ENCODE assay signal across 16 cellular contexts in genomic region chr3:46733026-46733800, GRCh38. TPM values are rescaled to one million over a fixed set of nuclear protein-coding genes. Genes with fewer than 3 reads are reported as not detected.
DNase-seq lines count a peak whose midpoint lies in the region; ATAC-seq, FAIRE-seq and TF ChIP-seq lines count a peak whose summit lies in the region.
"Had no signal": no experiment of that assay in that cellular context is flagged by ENCODE, and none has a peak within 500 bp of the region (broad histone marks: within the 10 kb centered on the region; RNA-seq: fewer than 3 reads in every experiment).

No MANE protein-coding gene starts in this region.

- FAIRE-seq in H1 (lab: Jason Lieb, UNC), result no peak
- no peak for FAIRE-seq in kidney (lab: Jason Lieb, UNC)
- FAIRE-seq: G401.6 had no signal

- no peak overlapping the region for H3K4ac ChIP-seq in H1 (replicated peaks; ENCODE audit: insufficient read length, low read depth, low read length)

- no peak overlapping the region for H2AFZ ChIP-seq in H1 (ENCODE audit: low read length)

- TF ChIP-seq RAD21 in H1 (IDR thresholded peaks at IDR 0.05 in 1 of 2, conservative IDR thresholded peaks at IDR 0.05 in 1 of 2; ENCODE audit: low read depth in 2 of 2, low read length in 2 of 2), result peak in 1 of 2 experiments; percentile 27; a peak in 1 of 4 replicates

- H3K79me2 ChIP-seq in H1 (ENCODE audit: control insufficient read depth in 1 of 2, insufficient read depth in 2 of 2, low read length in 2 of 2), result no peaks in the 10 kb centered on the region

- POLR2A ChIA-PET in H1 (lab: Charles Lee; ENCODE audit: partially characterized antibody), result no interaction called here

- no peak for TF ChIP-seq POLR2A in H1 (IDR thresholded peaks at IDR 0.05; ENCODE audit: control extremely low read depth in 1 of 2, low read depth in 2 of 2, low read length in 2 of 2)

- TF ChIP-seq CTCF in H1 (IDR thresholded peaks at IDR 0.05; ENCODE audit: control extremely low read depth in 1 of 3, insufficient read depth in 1 of 3, low read depth in 1 of 3, low read length in 3 of 3), result peak in 1 of 3 experiments; percentile 10; a peak in 1 of 4 replicates
- no peak for TF ChIP-seq CTCF in osteocyte (IDR thresholded peaks at IDR 0.05)
- no peak for TF ChIP-seq CTCF in kidney (IDR thresholded peaks at IDR 0.05; ENCODE audit: borderline replicate concordance, extremely low read depth, insufficient read depth)

- peak overlapping the region; percentile 72; the same call in 1 of the 2 replicates for H4K8ac ChIP-seq in H1 (ENCODE audit: extremely low read depth, insufficient read depth, low read length)

- H3K27ac ChIP-seq in H1 (ENCODE audit: low read depth, low read length), result no peak overlapping the region
- no peak overlapping the region for H3K27ac ChIP-seq in kidney (ENCODE audit: low read depth in 2 of 2, low read length in 2 of 2)
- H3K27ac ChIP-seq: Peyer's patch had no signal

- H3K27ac Mint-ChIP-seq in osteocyte (ENCODE audit: unreplicated experiment), result no peak overlapping the region
- H3K27ac Mint-ChIP-seq: CD4-positive, CD25-positive, alpha-beta regulatory T cell had no signal

- no peak for TF ChIP-seq EP300 in H1 (IDR thresholded peaks at IDR 0.05; ENCODE audit: borderline replicate concordance in 1 of 2, low read depth in 2 of 2, low read length in 2 of 2)

- H3K36me3 Mint-ChIP-seq in osteocyte (ENCODE audit: unreplicated experiment), result no peaks in the 10 kb centered on the region
- H3K36me3 Mint-ChIP-seq: CD4-positive, CD25-positive, alpha-beta regulatory T cell had no signal

- no peak overlapping the region for H3K14ac ChIP-seq in H1 (ENCODE audit: insufficient read length)

- no peaks in the 10 kb centered on the region for H3K23me2 ChIP-seq in H1 (ENCODE audit: low read depth, low read length)

- no peak overlapping the region for H2BK5ac ChIP-seq in H1 (ENCODE audit: low read depth, low read length)

- no peak for ATAC-seq in GM21515 (IDR thresholded peaks at IDR 0.05; ENCODE audit: unreplicated experiment)
- ATAC-seq: activated CD4-positive, CD25-positive, alpha-beta regulatory T cell treated with anti-CD3 and anti-CD28 coated beads, Interleukin-2, amount 50 U/mL, for 24 hours had no signal

- H3K9me3 Mint-ChIP-seq in osteocyte (ENCODE audit: unreplicated experiment), result no peaks in the 10 kb centered on the region

- H3K9me3 ChIP-seq in H1 (ENCODE audit: insufficient read depth in 2 of 2, low read depth in 1 of 2, low read length in 1 of 2), result no peaks in the 10 kb centered on the region
- no peaks in the 10 kb centered on the region for H3K9me3 ChIP-seq in kidney (ENCODE audit: control insufficient read depth in 1 of 2, low read length in 2 of 2)
- H3K9me3 ChIP-seq: Peyer's patch had no signal

- CTCF ChIA-PET in H1 (lab: Charles Lee; ENCODE audit: partially characterized antibody), result interaction anchor here (1.4 kb wide), 2 partner anchors 17 to 112 kb away, joined by 3 to 5 read pairs; no protein-coding TSS in a partner anchor

- no peak overlapping the region for H2BK15ac ChIP-seq in H1 (ENCODE audit: low read length)

- no peak overlapping the region for H3K56ac ChIP-seq in H1 (replicated peaks; ENCODE audit: insufficient read length, low read depth, low read length)

- 0 out of 2 replicates have a peak overlapping the region, but pooled peaks have one; percentile 48 for H2BK20ac ChIP-seq in H1 (ENCODE audit: low read length)

- no peak overlapping the region for H4K91ac ChIP-seq in H1 (replicated peaks; ENCODE audit: insufficient read length, low read length)

- no peaks in the 10 kb centered on the region for H3K27me3 ChIP-seq in H1 (replicated peaks in 1 of 4; ENCODE audit: control insufficient read depth in 3 of 4, extremely low read depth in 1 of 4, insufficient read depth in 3 of 4, low read length in 3 of 4)
- H3K27me3 ChIP-seq: Peyer's patch had no signal

- H3K23ac ChIP-seq in H1 (ENCODE audit: insufficient read length), result no peak overlapping the region

- intact Hi-C loops in kidney (cut with DNase I), result no loop called here

- 81% methylated on average over 9 of the region's 9 CpGs; no CpG with 5 or more reads in 1 of the 2 experiments for WGBS in H1 (ENCODE audit: extremely low coverage in 1 of 2, insufficient coverage in 1 of 2, insufficient read length in 1 of 2, insufficient replicate concordance in 2 of 2, low coverage in 1 of 2, low lambda C conversion rate in 2 of 2, missing lambda C conversion rate in 1 of 2), 2 experiments

- peaks cover 62% of the 10 kb centered on the region for H3K27me3 Mint-ChIP-seq in osteocyte (ENCODE audit: unreplicated experiment)

- peak; percentile 30 for DNase-seq in ELR (ENCODE audit: low read depth)
- peak; percentile 8 for DNase-seq in LHCN-M2 (ENCODE audit: low read depth)
- DNase-seq in H1 (ENCODE audit: low read depth in 1 of 2, low spot score in 2 of 2), result no peak
- peak; percentile 66 for DNase-seq in osteocyte (ENCODE audit: extremely low spot score, unreplicated experiment)
- DNase-seq in kidney, result no peak
- no peak for DNase-seq in NCI-H1436 treated with DMSO at 0.1 percent for 48 hours (lab: John Stamatoyannopoulos, UW)
- DNase-seq: CD4-positive, CD25-positive, alpha-beta regulatory T cell; KG1; NCI-H1694 treated with DMSO at 0.1 percent for 48 hours; NCI-H510A; T-helper 1 cell had no signal

- H4K5ac ChIP-seq in H1 (ENCODE audit: insufficient read length, low read depth, low read length), result no peak overlapping the region

- H2BK12ac ChIP-seq in H1 (ENCODE audit: low read depth, low read length), result 0 out of 2 replicates have a peak overlapping the region, but pooled peaks have one; percentile 14

- no peak overlapping the region for H2BK120ac ChIP-seq in H1 (replicated peaks; ENCODE audit: low read depth, low read length)

- H3K36me3 ChIP-seq in H1 (ENCODE audit: control insufficient read depth in 2 of 4, insufficient read depth in 4 of 4, low read length in 3 of 4), result no peaks in the 10 kb centered on the region
- no peaks in the 10 kb centered on the region for H3K36me3 ChIP-seq in kidney (ENCODE audit: control insufficient read depth in 1 of 2, insufficient read depth in 2 of 2, low read length in 2 of 2)
- H3K36me3 ChIP-seq: Peyer's patch had no signal

- H3K4me1 ChIP-seq in H1 (replicated peaks in 1 of 4; ENCODE audit: control insufficient read depth in 3 of 4, insufficient read depth in 4 of 4, low read length in 3 of 4), result no peaks in the 10 kb centered on the region
- H3K4me1 ChIP-seq in kidney (ENCODE audit: control insufficient read depth in 1 of 2, insufficient read depth in 1 of 2, low read depth in 1 of 2, low read length in 2 of 2), result no peaks in the 10 kb centered on the region
- H3K4me1 ChIP-seq: Peyer's patch had no signal

- H3K4me2 ChIP-seq in H1 (ENCODE audit: insufficient read depth in 1 of 2, low read depth in 2 of 2, low read length in 2 of 2), result no peak overlapping the region

- no peak overlapping the region for H3K9ac ChIP-seq in H1 (replicated peaks in 1 of 4; ENCODE audit: extremely low read depth in 1 of 4, low read depth in 3 of 4, low read length in 3 of 4)
- H3K9ac ChIP-seq in kidney (ENCODE audit: low read length in 2 of 2), result no peak overlapping the region

- peaks cover 0 to 1% of the 10 kb centered on the region in 2 experiments for H4K20me1 ChIP-seq in H1 (replicated peaks in 1 of 2; ENCODE audit: control insufficient read depth in 1 of 2, insufficient read depth in 2 of 2, low read length in 2 of 2)

- H3K4me3 ChIP-seq in H1 (ENCODE audit: extremely low read depth in 1 of 4, insufficient read depth in 2 of 4, low read depth in 3 of 4, low read length in 4 of 4), result no peak overlapping the region
- no peak overlapping the region for H3K4me3 ChIP-seq in kidney (ENCODE audit: low read length in 2 of 2)
- H3K4me3 ChIP-seq: Peyer's patch had no signal

- no peak overlapping the region for H3K18ac ChIP-seq in H1 (ENCODE audit: extremely low read depth, low read length)

- H3K4me1 Mint-ChIP-seq in osteocyte (ENCODE audit: unreplicated experiment), result no peaks in the 10 kb centered on the region
- H3K4me1 Mint-ChIP-seq: CD4-positive, CD25-positive, alpha-beta regulatory T cell had no signal

- H3K79me1 ChIP-seq in H1 (ENCODE audit: low read depth, low read length), result no peaks in the 10 kb centered on the region

- no peak overlapping the region for H3K4me3 Mint-ChIP-seq in osteocyte (ENCODE audit: unreplicated experiment)
- H3K4me3 Mint-ChIP-seq: CD4-positive, CD25-positive, alpha-beta regulatory T cell had no signal

- H2AK5ac ChIP-seq in H1 (ENCODE audit: low read depth, low read length), result no peak overlapping the region

RNA-seq across cellular contexts. Expression of gene PRSS50, which starts 15.5 kb away (rescaled TPM):
- total RNA-seq in LHCN-M2 (2014; rRNA removed), result not detected in 2 replicates
- polyA plus RNA-seq in LHCN-M2 (2012), result not detected
- total RNA-seq in H1 (2021; fragmentation: NEBNext Ultra II Directional; extraction: Animal tissue kit (Norgen Biotek cat#: 25700)), result 0.47 and 0.73 TPM in 2 replicates
- polyA plus RNA-seq in H1 (2011; rRNA removed), result 0.71 and 1.1 TPM in 2 replicates
- polyA plus RNA-seq in H1 (2011; cell fraction: cytosol; rRNA removed), result 1.3 TPM
- 6.9 TPM for polyA plus RNA-seq in H1 (2011; cell fraction: nucleus; rRNA removed)
- 0.40 to 1.3 TPM (median 0.71 TPM) in 4 replicates for polyA plus RNA-seq in H1 (2012, experiment 1 of 2)
- 0.16 TPM for polyA plus RNA-seq in H1 (2012, experiment 2 of 2)
- polyA plus RNA-seq in H1 (2013, experiment 1 of 2), result 0.34 TPM
- 0.37 TPM for polyA plus RNA-seq in H1 (2013, experiment 2 of 2)
- 0.32 TPM in 1 of 2 replicates, not detected in the other for polyA minus RNA-seq in H1 (2011; rRNA and poly(A)+ RNA removed)
- not detected for polyA minus RNA-seq in H1 (2011; cell fraction: cytosol; rRNA and poly(A)+ RNA removed)
- polyA minus RNA-seq in H1 (2011; cell fraction: nucleus; rRNA and poly(A)+ RNA removed), result 1.7 TPM
- total RNA-seq in osteocyte, result not detected in 2 replicates
- 0.35 TPM for total RNA-seq in kidney
- 0.19 TPM for polyA plus RNA-seq in kidney (ENCODE audit: insufficient read depth, low read depth, low replicate concordance)
- total RNA-seq: CD4-positive, CD25-positive, alpha-beta regulatory T cell; Peyer's patch; pulmonary artery endothelial cell had no signal
- polyA plus RNA-seq: CD4-positive, CD25-positive, alpha-beta regulatory T cell had no signal

RNA-seq across cellular contexts. Expression of gene TMIE, which starts 32.0 kb away (rescaled TPM):
- total RNA-seq in LHCN-M2 (2014; rRNA removed) (not detected in 2 replicates), osteocyte (not detected in 2 replicates), kidney (0.79 TPM)
- not detected for polyA plus RNA-seq in LHCN-M2 (2012)
- total RNA-seq in H1 (2021; fragmentation: NEBNext Ultra II Directional; extraction: Animal tissue kit (Norgen Biotek cat#: 25700)), result 0.67 and 0.90 TPM in 2 replicates
- polyA plus RNA-seq in H1 (2011; rRNA removed) (0.45 and 0.64 TPM in 2 replicates), kidney (ENCODE audit: insufficient read depth, low read depth, low replicate concordance) (1.3 TPM)
- polyA plus RNA-seq in H1 (2011; cell fraction: cytosol; rRNA removed), result 1.0 TPM
- 0.87 TPM for polyA plus RNA-seq in H1 (2011; cell fraction: nucleus; rRNA removed)
- polyA plus RNA-seq in H1 (2012, experiment 1 of 2), result 0.28 to 1.0 TPM (median 0.62 TPM) in 4 replicates
- 0.56 TPM for polyA plus RNA-seq in H1 (2012, experiment 2 of 2)
- 0.22 TPM for polyA plus RNA-seq in H1 (2013, experiment 1 of 2)
- polyA plus RNA-seq in H1 (2013, experiment 2 of 2), result 0.35 TPM
- polyA minus RNA-seq in H1 (2011; rRNA and poly(A)+ RNA removed), result 0.49 and 0.88 TPM in 2 replicates
- polyA minus RNA-seq in H1 (2011; cell fraction: cytosol; rRNA and poly(A)+ RNA removed), result not detected
- 1.3 TPM for polyA minus RNA-seq in H1 (2011; cell fraction: nucleus; rRNA and poly(A)+ RNA removed)

RNA-seq across cellular contexts. Expression of gene ALS2CL, which starts 39.7 kb away (rescaled TPM):
- total RNA-seq in LHCN-M2 (2014; rRNA removed) (0.23 and 0.96 TPM in 2 replicates), osteocyte (0.99 and 1.4 TPM in 2 replicates), kidney (78.9 TPM)
- polyA plus RNA-seq in LHCN-M2 (2012), result 2.1 TPM
- 4.3 and 4.8 TPM in 2 replicates for total RNA-seq in H1 (2021; fragmentation: NEBNext Ultra II Directional; extraction: Animal tissue kit (Norgen Biotek cat#: 25700))
- polyA plus RNA-seq in H1 (2011; rRNA removed) (5.4 and 7.5 TPM in 2 replicates), kidney (ENCODE audit: insufficient read depth, low read depth, low replicate concordance) (43.0 TPM)
- 10.1 TPM for polyA plus RNA-seq in H1 (2011; cell fraction: cytosol; rRNA removed)
- 65.0 TPM for polyA plus RNA-seq in H1 (2011; cell fraction: nucleus; rRNA removed)
- 8.7 to 10.9 TPM (median 9.6 TPM) in 4 replicates for polyA plus RNA-seq in H1 (2012, experiment 1 of 2)
- 4.1 TPM for polyA plus RNA-seq in H1 (2012, experiment 2 of 2)
- 2.3 TPM for polyA plus RNA-seq in H1 (2013, experiment 1 of 2)
- polyA plus RNA-seq in H1 (2013, experiment 2 of 2), result 2.0 TPM
- polyA minus RNA-seq in H1 (2011; rRNA and poly(A)+ RNA removed), result 4.5 and 6.8 TPM in 2 replicates
- polyA minus RNA-seq in H1 (2011; cell fraction: cytosol; rRNA and poly(A)+ RNA removed), result 4.6 TPM
- polyA minus RNA-seq in H1 (2011; cell fraction: nucleus; rRNA and poly(A)+ RNA removed), result 13.9 TPM

Comparison
In these comparisons a context has a peak if more than half of its experiments do, and no peak if none do; other contexts are left out.
1. DNase-seq: peak in ELR (single experiment), LHCN-M2 (single experiment) and osteocyte (single experiment); none in H1 (0 of 2), kidney (single experiment) and NCI-H1436 treated with DMSO at 0.1 percent for 48 hours (single experiment).
2. RNA of gene ALS2CL, which starts 39.7 kb away (total RNA-seq): 78.9 TPM in kidney (single experiment); 4.3 to 4.8 TPM in H1, 0.99 to 1.4 TPM in osteocyte and 0.23 to 0.96 TPM in LHCN-M2; every median in the first group is over 10 times any median in the second.